26 cellular contexts compared by ENCODE assay signal in genomic region chr12:46205293-46205692, GRCh38.
A peak's percentile ranks its signal among the peaks of the same experiment; 100 is the strongest.
DNase-seq lines count a peak whose midpoint lies in the region; ATAC-seq and TF ChIP-seq lines count a peak whose summit lies in the region.
"Had no signal": no experiment of that assay in that cellular context is flagged by ENCODE, and none has a peak within 500 bp of the region (broad histone marks: within the 10 kb centered on the region; RNA-seq: fewer than 3 reads in every experiment).

No MANE protein-coding gene starts in this region.

- no peak overlapping the region for H3K4me3 ChIP-seq in heart left ventricle
- H3K4me3 ChIP-seq in heart right ventricle, result no peak overlapping the region
- H3K4me3 ChIP-seq in esophagus muscularis mucosa, result no peak overlapping the region
- H3K4me3 ChIP-seq in OCI-LY7 (ENCODE audit: low read depth, low read length, poor library complexity, severe bottlenecking), result no peak overlapping the region
- H3K4me3 ChIP-seq in hepatocyte, result no peak overlapping the region
- H3K4me3 ChIP-seq: body of pancreas, coronary artery, GM12878, psoas muscle, SJCRH30, thoracic aorta had no signal

- no peak for ATAC-seq in heart left ventricle
- no peak for ATAC-seq in heart right ventricle
- no peak for ATAC-seq in stimulated activated memory B cell treated with anti-CD40 and anti-IgM and Interleukin-4, amounts not matched to agents 10 μg/mL and 1 μg/mL and 100 μg/mL, for 72 hours
- ATAC-seq: body of pancreas, GM12878, psoas muscle had no signal

- 55 to 81% (median 60%) methylated on average over 2 of the region's 2 CpGs for WGBS in heart left ventricle, 4 donors
- 45 to 70% methylated on average over 2 of the region's 2 CpGs for WGBS in heart right ventricle, 2 donors
- WGBS in esophagus muscularis mucosa, result 42% methylated on average over 2 of the region's 2 CpGs
- WGBS in hepatocyte (ENCODE audit: low lambda C conversion rate, missing lambda C conversion rate), result 93% methylated on average over 2 of the region's 2 CpGs

- H3K4me1 ChIP-seq in heart left ventricle, result peaks cover 0 to 52% (median 16%) of the 10 kb centered on the region in 12 donors
- H3K4me1 ChIP-seq in heart right ventricle, result peaks cover 0 to 51% (median 26%) of the 10 kb centered on the region in 9 donors
- peaks cover 34 to 63% (median 61%) of the 10 kb centered on the region in 4 donors for H3K4me1 ChIP-seq in esophagus muscularis mucosa
- peaks cover 31% of the 10 kb centered on the region for H3K4me1 ChIP-seq in OCI-LY7 (ENCODE audit: insufficient read depth, low read length, poor library complexity, severe bottlenecking)
- H3K4me1 ChIP-seq in hepatocyte (ENCODE audit: insufficient read depth), result peaks cover 15% of the 10 kb centered on the region

- H3K27me3 ChIP-seq in heart left ventricle (no peaks in the 10 kb centered on the region), heart right ventricle (no peaks in the 10 kb centered on the region), esophagus muscularis mucosa (no peaks in the 10 kb centered on the region), hepatocyte (no peaks in the 10 kb centered on the region)
- H3K27me3 ChIP-seq: body of pancreas, neutrophil, SJCRH30 had no signal

- TF ChIP-seq POLR2A in heart left ventricle (IDR thresholded peaks at IDR 0.05) (no peak), esophagus muscularis mucosa (IDR thresholded peaks at IDR 0.05; ENCODE audit: low read depth) (no peak)

- H3K36me3 Mint-ChIP-seq in stimulated activated memory B cell treated with anti-CD40 and anti-IgM and Interleukin-4, amounts not matched to agents 10 μg/mL and 1 μg/mL and 100 μg/mL, for 72 hours, result peaks cover 78% of the 10 kb centered on the region

- H4K20me1 ChIP-seq in OCI-LY7 (ENCODE audit: insufficient read depth, low read length), result peaks cover 15% of the 10 kb centered on the region; the same call in 1 of the 2 replicates
- no peaks in the 10 kb centered on the region for H4K20me1 ChIP-seq in hepatocyte (ENCODE audit: insufficient read depth, poor library complexity, severe bottlenecking)

- H2AFZ ChIP-seq in OCI-LY7 (ENCODE audit: low read length) (no peak overlapping the region), hepatocyte (no peak overlapping the region)

- no peaks in the 10 kb centered on the region for H3K27me3 Mint-ChIP-seq in stimulated activated memory B cell treated with anti-CD40 and anti-IgM and Interleukin-4, amounts not matched to agents 10 μg/mL and 1 μg/mL and 100 μg/mL, for 72 hours
- H3K27me3 Mint-ChIP-seq: activated CD4-positive, alpha-beta T cell treated with anti-CD3 and anti-CD28 coated beads, Interleukin-2, amount 10 ng/mL, durations not matched to agents 24 days and 14 days; CD4-positive, alpha-beta memory T cell had no signal

- POLR2A ChIA-PET in OCI-LY7 (lab: Charles Lee), result interaction anchor here (0.5 to 4.3 kb wide), 3 partner anchors 11 to 948 kb away, joined by 3 to 39 read pairs (median 4); no protein-coding TSS in a partner anchor

- no TSS peak for BruUV-seq in OCI-LY7 (replicated peaks; lab: Mats Ljungman, UMichigan)

- H3K27ac ChIP-seq in heart left ventricle, result peak overlapping the region in 7 of 12 donors; percentile 2 to 54 (median 30)
- peak overlapping the region in 2 of 10 donors; percentile 22 to 73 for H3K27ac ChIP-seq in heart right ventricle
- H3K27ac ChIP-seq in esophagus muscularis mucosa (replicated peaks in 1 of 4), result peak overlapping the region; percentile 38 to 79 (median 74)
- no peak overlapping the region for H3K27ac ChIP-seq in OCI-LY7 (ENCODE audit: low read depth, low read length, poor library complexity, severe bottlenecking)
- H3K27ac ChIP-seq in hepatocyte, result no peak overlapping the region
- H3K27ac ChIP-seq: body of pancreas, coronary artery, neutrophil, psoas muscle, SJCRH30, thoracic aorta had no signal

- DNase-seq in heart left ventricle, result no peak
- no peak for DNase-seq in heart right ventricle
- DNase-seq in RPMI7951 (ENCODE audit: low read depth), result peak; percentile 10
- DNase-seq in esophagus muscularis mucosa (ENCODE audit: extremely low spot score), result no peak
- DNase-seq in NCI-H2171 (lab: John Stamatoyannopoulos, UW), result no peak
- no peak for DNase-seq in OCI-LY7 (ENCODE audit: low spot score)
- no peak for DNase-seq in hepatocyte (ENCODE audit: low spot score)
- DNase-seq: activated CD4-positive, alpha-beta T cell treated with anti-CD3 and anti-CD28 coated beads, Interleukin-2, amount 10 ng/mL, durations not matched to agents 24 days and 14 days; body of pancreas; CD4-positive, alpha-beta memory T cell; foreskin fibroblast; HFFc6; KBM-7; MV-4-11; NCI-H1694; NCI-H2227 treated with DMSO at 0.1 percent for 48 hours; psoas muscle; SJCRH30; small intestine; stimulated activated CD4-positive, alpha-beta T cell treated with anti-CD3 and anti-CD28 coated beads, Interleukin-2, amount 100 ng/mL, for 48 hours; stimulated activated naive CD4-positive, alpha-beta T cell treated with Interleukin-2 at 50 U/mL for 16 hours had no signal

- H3K4me1 Mint-ChIP-seq in stimulated activated memory B cell treated with anti-CD40 and anti-IgM and Interleukin-4, amounts not matched to agents 10 μg/mL and 1 μg/mL and 100 μg/mL, for 72 hours, result peaks cover 42% of the 10 kb centered on the region

- no peaks in the 10 kb centered on the region for H3K9me3 Mint-ChIP-seq in stimulated activated memory B cell treated with anti-CD40 and anti-IgM and Interleukin-4, amounts not matched to agents 10 μg/mL and 1 μg/mL and 100 μg/mL, for 72 hours
- H3K9me3 Mint-ChIP-seq: activated CD4-positive, alpha-beta T cell treated with anti-CD3 and anti-CD28 coated beads, Interleukin-2, amount 10 ng/mL, durations not matched to agents 24 days and 14 days; CD4-positive, alpha-beta memory T cell; HFFc6 had no signal

- no peak overlapping the region for H3K4me2 ChIP-seq in OCI-LY7 (ENCODE audit: low read length)
- no peak overlapping the region for H3K4me2 ChIP-seq in hepatocyte

- intact Hi-C loops in heart left ventricle (cut with DNase I) (loop anchor here in 5 of 10 donors (5.0 to 10.0 kb wide), 4 partner anchors 57 to 167 kb away; partner anchors contain the start of genes SLC38A1 (in 3 of the 5) and SLC38A2 (in 1 of the 5)), heart right ventricle (cut with DNase I) (loop anchor here in 3 of 10 donors (5.0 kb wide), 2 partner anchors 62 to 457 kb away; partner anchors contain the start of gene SLC38A1 (in 2 of the 3)), esophagus muscularis mucosa (cut with DNase I) (loop anchor here (5.0 kb wide), 2 partner anchors 62 to 162 kb away; partner anchors contain the start of gene SLC38A1), OCI-LY7 (cut with micrococcal nuclease; ENCODE audit: unreplicated experiment) (no loop called here)

- peaks cover 23% of the 10 kb centered on the region; the same call in 1 of the 2 replicates for H3K79me2 ChIP-seq in OCI-LY7 (ENCODE audit: insufficient read depth, low read depth, low read length)
- no peaks in the 10 kb centered on the region for H3K79me2 ChIP-seq in hepatocyte

- H3K36me3 ChIP-seq in heart left ventricle (peaks cover 0 to 45% (median 21%) of the 10 kb centered on the region in 9 donors), heart right ventricle (peaks cover 0 to 50% (median 8%) of the 10 kb centered on the region in 9 donors), esophagus muscularis mucosa (peaks cover 11 to 51% (median 21%) of the 10 kb centered on the region in 4 donors), OCI-LY7 (ENCODE audit: insufficient read depth, low read length) (peaks cover 100% of the 10 kb centered on the region), hepatocyte (replicated peaks; ENCODE audit: insufficient read depth, low read depth) (peaks cover 5% of the 10 kb centered on the region)

- no peaks in the 10 kb centered on the region for H3K9me3 ChIP-seq in heart left ventricle
- no peaks in the 10 kb centered on the region for H3K9me3 ChIP-seq in heart right ventricle
- H3K9me3 ChIP-seq in esophagus muscularis mucosa, result no peaks in the 10 kb centered on the region
- no peaks in the 10 kb centered on the region for H3K9me3 ChIP-seq in OCI-LY7 (ENCODE audit: low read length)
- no peaks in the 10 kb centered on the region for H3K9me3 ChIP-seq in hepatocyte (ENCODE audit: low read depth)
- H3K9me3 ChIP-seq: body of pancreas, neutrophil, psoas muscle, SJCRH30, thoracic aorta had no signal

- TF ChIP-seq EP300 in esophagus muscularis mucosa (IDR thresholded peaks at IDR 0.05), result no peak

- H3K27ac Mint-ChIP-seq in stimulated activated memory B cell treated with anti-CD40 and anti-IgM and Interleukin-4, amounts not matched to agents 10 μg/mL and 1 μg/mL and 100 μg/mL, for 72 hours, result peak overlapping the region; percentile 96

- CTCF ChIA-PET in OCI-LY7 (lab: Charles Lee; ENCODE audit: unreplicated experiment), result no interaction called here

- H3K4me3 Mint-ChIP-seq in stimulated activated memory B cell treated with anti-CD40 and anti-IgM and Interleukin-4, amounts not matched to agents 10 μg/mL and 1 μg/mL and 100 μg/mL, for 72 hours, result no peak overlapping the region
- H3K4me3 Mint-ChIP-seq: activated CD4-positive, alpha-beta T cell treated with anti-CD3 and anti-CD28 coated beads, Interleukin-2, amount 10 ng/mL, durations not matched to agents 24 days and 14 days; CD4-positive, alpha-beta memory T cell; HFFc6 had no signal

- H3K9me2 ChIP-seq in OCI-LY7 (ENCODE audit: insufficient read depth, low read length) (no peaks in the 10 kb centered on the region), hepatocyte (replicated peaks; ENCODE audit: insufficient read depth) (no peaks in the 10 kb centered on the region)

- peak in 2 of 12 donors; percentile 13 to 18 for TF ChIP-seq CTCF in heart left ventricle (IDR thresholded peaks at IDR 0.05)
- TF ChIP-seq CTCF in heart right ventricle (IDR thresholded peaks at IDR 0.05), result peak in 3 of 9 donors; percentile 7 to 27 (median 11)
- TF ChIP-seq CTCF in esophagus muscularis mucosa (IDR thresholded peaks at IDR 0.05), result no peak
- TF ChIP-seq CTCF in OCI-LY7 (conservative IDR thresholded peaks at IDR 0.05; ENCODE audit: low read length), result no peak
- no peak for TF ChIP-seq CTCF in hepatocyte (IDR thresholded peaks at IDR 0.05; ENCODE audit: poor library complexity)

Comparison
In these comparisons a context has a peak if more than half of its experiments do, and no peak if none do; other contexts are left out.
1. H3K27ac ChIP-seq: peak in heart left ventricle (7 of 12) and esophagus muscularis mucosa (4 of 4); none in OCI-LY7 (single experiment) and hepatocyte (single experiment).